9 cellular contexts compared by ENCODE assay signal in the genomic region with DNA sequence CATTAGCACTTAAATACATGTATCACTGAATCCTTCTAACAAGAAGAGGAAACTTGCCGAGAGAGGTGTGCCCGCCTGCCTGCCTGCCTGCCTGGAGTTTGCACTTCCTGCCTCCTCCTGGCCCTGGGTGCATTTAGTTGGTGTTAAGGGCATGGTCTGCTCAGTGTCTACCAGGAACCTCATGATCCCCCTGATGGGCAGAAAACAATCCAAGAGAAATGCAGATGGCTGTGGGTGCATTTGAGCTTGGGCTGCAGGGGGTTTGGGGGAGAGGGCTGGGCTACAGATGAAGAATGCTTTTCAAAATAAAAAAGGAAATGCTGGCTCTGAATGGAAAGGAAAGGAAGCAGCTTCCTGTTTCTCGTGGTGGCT. TPM values are rescaled to one million over a fixed set of nuclear protein-coding genes. Genes with fewer than 3 reads are reported as not detected.
A peak's percentile ranks its signal among the peaks of the same experiment; 100 is the strongest.
DNase-seq lines count a peak whose midpoint lies in the region; ATAC-seq and TF ChIP-seq lines count a peak whose summit lies in the region.
"Had no signal": no experiment of that assay in that cellular context is flagged by ENCODE, and none has a peak within 500 bp of the region (broad histone marks: within the 10 kb centered on the region; RNA-seq: fewer than 3 reads in every experiment).

No MANE protein-coding gene starts in this region.

- H3K27me3 ChIP-seq in Peyer's patch (no peaks in the 10 kb centered on the region), left lung (no peaks in the 10 kb centered on the region)

- ATAC-seq in GM21737 (IDR thresholded peaks at IDR 0.05; ENCODE audit: unreplicated experiment) (peak; percentile 14), left lung (peak; percentile 18)

- no peaks in the 10 kb centered on the region for H3K9me3 ChIP-seq in Peyer's patch
- no peaks in the 10 kb centered on the region for H3K9me3 ChIP-seq in left lung

- intact Hi-C loops in left lung (cut with DNase I) = no loop called here

- TF ChIP-seq CTCF in GM12865 (IDR thresholded peaks at IDR 0.05; ENCODE audit: insufficient read depth, low read depth, low read length, missing control alignments) = no peak
- TF ChIP-seq CTCF in Peyer's patch (IDR thresholded peaks at IDR 0.05) = no peak
- TF ChIP-seq CTCF in left lung (IDR thresholded peaks at IDR 0.05) = no peak

- H3K4me1 ChIP-seq in Peyer's patch = peaks cover 0 to 10% (median 6%) of the 10 kb centered on the region in 4 donors
- H3K4me1 ChIP-seq in left lung = peaks cover 9 to 30% of the 10 kb centered on the region in 2 donors

- peak; percentile 51 for DNase-seq in GM12865 (ENCODE audit: low read depth)
- peak in 2 of 3 donors; percentile 24 to 52 for DNase-seq in Peyer's patch
- DNase-seq in left lung = no peak
- no peak for DNase-seq in NCI-H1694 treated with DMSO at 0.1 percent for 48 hours (lab: John Stamatoyannopoulos, UW)
- DNase-seq in stimulated activated naive CD4-positive, alpha-beta T cell (lab: John Stamatoyannopoulos, UW) = no peak
- no peak for DNase-seq in DMS153 treated with DMSO at 0.1 percent for 48 hours (lab: John Stamatoyannopoulos, UW; ENCODE audit: unreplicated experiment)
- DNase-seq in caudate nucleus (lab: John Stamatoyannopoulos, UW) = no peak
- DNase-seq: cortex of kidney had no signal

- no peak for TF ChIP-seq POLR2A in Peyer's patch (IDR thresholded peaks at IDR 0.05)

- H3K36me3 ChIP-seq in Peyer's patch = no peaks in the 10 kb centered on the region
- no peaks in the 10 kb centered on the region for H3K36me3 ChIP-seq in left lung

- H3K27ac ChIP-seq in Peyer's patch (peak overlapping the region in 1 of 4 donors; percentile 42), left lung (peak overlapping the region in 1 of 2 donors; percentile 70), caudate nucleus (ENCODE audit: low read depth, low read length) (no peak overlapping the region)

- H3K4me3 ChIP-seq in GM12865 (ENCODE audit: low read depth, low read length) (peak overlapping the region; percentile 28), Peyer's patch (no peak overlapping the region), left lung (no peak overlapping the region)

RNA-seq across cellular contexts. Expression of gene KSR1, which starts 10.1 kb away (rescaled TPM):
- total RNA-seq in Peyer's patch (10 to 100 TPM; 26.6 to 64.4 (median 42.2) TPM), left lung (10 to 100 TPM; 35.0 to 47.5 TPM)

Comparison
In these comparisons a context has a peak if more than half of its experiments do, and no peak if none do; other contexts are left out.
1. DNase-seq: peak in GM12865 (single experiment) and Peyer's patch (2 of 3); none in left lung (0 of 2), NCI-H1694 treated with DMSO at 0.1 percent for 48 hours (single experiment), stimulated activated naive CD4-positive, alpha-beta T cell (0 of 6), DMS153 treated with DMSO at 0.1 percent for 48 hours (single experiment) and caudate nucleus (0 of 61).